9 cellular contexts compared by ENCODE assay signal in genomic region chr6:149246691-149247384, GRCh38.
DNase-seq lines count a peak whose midpoint lies in the region; ATAC-seq and TF ChIP-seq lines count a peak whose summit lies in the region.
"Had no signal": no experiment of that assay in that cellular context is flagged by ENCODE, and none has a peak within 500 bp of the region (broad histone marks: within the 10 kb centered on the region; RNA-seq: fewer than 3 reads in every experiment).

No MANE protein-coding gene starts in this region.

- peak; percentile 69 for DNase-seq in GM12864 (ENCODE audit: low read depth)
- DNase-seq in GM20000 (ENCODE audit: low spot score) = peak; percentile 57
- no peak for DNase-seq in ACHN
- DNase-seq in kidney glomerular epithelial cell (lab: John Stamatoyannopoulos, UW) = no peak
- DNase-seq in ecto neural progenitor cell (ENCODE audit: low spot score) = no peak
- no peak for DNase-seq in dedifferentiated amniotic fluid mesenchymal stem cell (ENCODE audit: extremely low spot score)
- DNase-seq: DND-41 had no signal

- H3K27ac ChIP-seq in cingulate gyrus (ENCODE audit: low read depth, low read length) = peak overlapping the region; percentile 1

- TF ChIP-seq CTCF in GM12864 (IDR thresholded peaks at IDR 0.05; ENCODE audit: low read depth, low read length, missing control alignments) (no peak), GM20000 (IDR thresholded peaks at IDR 0.05; ENCODE audit: extremely low read depth, missing control alignments) (no peak)

- H3K4me3 ChIP-seq in GM12864 (ENCODE audit: low read depth, low read length) = peak overlapping the region; percentile 34

- in situ Hi-C loops in ACHN (cut with HindIII; ENCODE audit: low pct_ligation_motif_present, low pct_unique_long_range_greater_than_20kb, low sequenced_read_pairs) = no loop called here

- peak; percentile 97 for ATAC-seq in HG03342 (IDR thresholded peaks at IDR 0.05; ENCODE audit: unreplicated experiment)

Comparison
In these comparisons a context has a peak if more than half of its experiments do, and no peak if none do; other contexts are left out.
1. DNase-seq: peak in GM12864 (single experiment) and GM20000 (single experiment); none in ACHN (single experiment), kidney glomerular epithelial cell (single experiment), ecto neural progenitor cell (single experiment) and dedifferentiated amniotic fluid mesenchymal stem cell (single experiment).